In the genomic region with DNA sequence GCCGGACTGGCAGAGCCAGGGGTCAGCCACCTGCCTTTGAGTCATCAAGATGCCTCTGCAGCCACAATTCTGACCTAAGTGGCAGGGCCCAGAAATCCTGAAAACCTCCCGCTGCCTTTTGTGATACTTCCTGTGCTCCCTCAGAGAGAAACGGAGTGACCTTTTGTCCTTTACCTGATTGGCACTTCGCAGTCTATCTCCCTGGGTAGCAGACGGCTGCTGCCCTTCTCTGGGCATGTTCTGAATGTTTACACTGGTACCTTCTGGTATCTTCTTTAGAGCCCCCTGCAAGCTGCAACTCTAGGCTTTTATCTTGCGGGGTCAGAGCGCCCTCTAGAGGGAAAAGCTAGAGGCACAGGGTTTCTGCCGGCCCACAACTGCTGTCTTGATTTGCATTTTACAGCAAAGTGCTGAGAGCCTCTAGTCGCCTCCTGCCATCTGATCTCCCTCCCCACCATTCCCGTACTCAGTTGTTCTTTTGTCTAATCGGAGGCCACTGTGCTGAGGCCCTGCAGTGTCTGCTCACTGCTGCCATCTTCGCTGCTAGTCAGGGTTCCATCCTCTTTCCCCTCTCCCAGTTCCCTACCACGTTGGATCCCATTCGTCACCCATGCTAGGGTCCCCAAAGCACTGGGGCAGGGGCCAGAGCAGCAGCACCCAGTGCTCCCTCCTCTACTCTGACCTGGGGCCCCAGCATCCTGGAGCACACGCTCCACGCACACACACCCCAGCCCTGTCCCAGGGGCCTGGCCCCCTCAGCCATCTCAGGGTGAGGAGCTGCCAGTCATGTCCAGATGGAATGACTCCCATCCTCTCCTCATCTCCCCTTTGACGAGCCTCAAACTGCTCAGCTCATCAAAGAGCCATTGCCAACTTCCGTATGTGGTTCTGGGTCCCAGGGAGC, we compare ENCODE assay signal across 8 cellular contexts. TPM values are rescaled to one million over a fixed set of nuclear protein-coding genes. Genes with fewer than 3 reads are reported as not detected.
DNase-seq lines count a peak whose midpoint lies in the region; ATAC-seq and TF ChIP-seq lines count a peak whose summit lies in the region.

No MANE protein-coding gene starts in this region.

- no peaks in the 10 kb centered on the region for H3K27me3 ChIP-seq in heart right ventricle

- peak overlapping the region in 9 of 10 donors; percentile 3 to 79 (median 71) for H3K27ac ChIP-seq in heart right ventricle

- ATAC-seq in heart right ventricle (peak in 5 of 8 donors; percentile 7 to 32 (median 17)), GM18870 (IDR thresholded peaks at IDR 0.05; ENCODE audit: unreplicated experiment) (no peak), HG03095 (IDR thresholded peaks at IDR 0.05; ENCODE audit: unreplicated experiment) (no peak)

- H3K9me3 ChIP-seq in heart right ventricle = no peaks in the 10 kb centered on the region

- in situ Hi-C loops in G401 (cut with HindIII; ENCODE audit: low sequenced_read_pairs) = no loop called here

- peaks cover 0 to 58% (median 11%) of the 10 kb centered on the region in 9 donors for H3K36me3 ChIP-seq in heart right ventricle

- no peak overlapping the region for H3K4me3 ChIP-seq in NB4 (ENCODE audit: low read depth, low read length)
- H3K4me3 ChIP-seq in heart right ventricle = no peak overlapping the region

- TF ChIP-seq CTCF in NB4 (IDR thresholded peaks at IDR 0.05; ENCODE audit: low read depth, low read length) = peak; percentile 94
- peak; percentile 48 to 81 (median 76) for TF ChIP-seq CTCF in heart right ventricle (IDR thresholded peaks at IDR 0.05)

- peaks cover 27 to 70% (median 65%) of the 10 kb centered on the region in 9 donors for H3K4me1 ChIP-seq in heart right ventricle

- TF ChIP-seq POLR2A in NB4 (IDR thresholded peaks at IDR 0.05; ENCODE audit: extremely low read depth, insufficient read length) = no peak

- 60 to 63% methylated on average over 18 of the region's 18 CpGs for WGBS in heart right ventricle, 2 donors

- DNase-seq in G401 (ENCODE audit: low spot score) (peak; percentile 96), NB4 (ENCODE audit: low read depth) (peak; percentile 80), T follicular helper cell (ENCODE audit: low read depth) (peak; percentile 33), amniotic stem cell (lab: John Stamatoyannopoulos, UW) (peak; percentile 41), heart right ventricle (peak in 1 of 2 donors; percentile 38), putamen (ENCODE audit: low spot score) (peak; percentile 90)

- intact Hi-C loops in heart right ventricle (cut with DNase I) = loop anchor here in 4 of 10 donors (1.0 to 5.0 kb wide), 4 partner anchors 36 to 279 kb away; no protein-coding TSS in a partner anchor

RNA-seq across cellular contexts. Expression of a gene that starts 26.7 kb away (rescaled TPM):
- total RNA-seq in G401 (2014; rRNA removed; shearing (Covaris generic)) = 0.80 and 1.6 TPM in 2 replicates
- 10 to 100 TPM in 1 of 10 donors, 1 to 10 TPM in 9; 5.2 to 11.8 (median 6.7) TPM for total RNA-seq in heart right ventricle
- polyA plus RNA-seq in heart right ventricle = 1 to 10 TPM; 4.8 to 5.0 TPM

RNA-seq across cellular contexts. Expression of a gene that starts 47.6 kb away (rescaled TPM):
- total RNA-seq in G401 (2014; rRNA removed; shearing (Covaris generic)) = 75.1 and 79.8 TPM in 2 replicates
- total RNA-seq in heart right ventricle = 10 to 100 TPM; 41.5 to 60.3 (median 52.1) TPM
- polyA plus RNA-seq in heart right ventricle = 10 to 100 TPM; 45.0 to 49.5 TPM

Comparison
In these comparisons a context has a peak if more than half of its experiments do, and no peak if none do; other contexts are left out.
1. ATAC-seq: peak in heart right ventricle (5 of 8); none in GM18870 (single experiment) and HG03095 (single experiment).